Comparison of ENCODE assay signal across 8 cellular contexts in the genomic region with DNA sequence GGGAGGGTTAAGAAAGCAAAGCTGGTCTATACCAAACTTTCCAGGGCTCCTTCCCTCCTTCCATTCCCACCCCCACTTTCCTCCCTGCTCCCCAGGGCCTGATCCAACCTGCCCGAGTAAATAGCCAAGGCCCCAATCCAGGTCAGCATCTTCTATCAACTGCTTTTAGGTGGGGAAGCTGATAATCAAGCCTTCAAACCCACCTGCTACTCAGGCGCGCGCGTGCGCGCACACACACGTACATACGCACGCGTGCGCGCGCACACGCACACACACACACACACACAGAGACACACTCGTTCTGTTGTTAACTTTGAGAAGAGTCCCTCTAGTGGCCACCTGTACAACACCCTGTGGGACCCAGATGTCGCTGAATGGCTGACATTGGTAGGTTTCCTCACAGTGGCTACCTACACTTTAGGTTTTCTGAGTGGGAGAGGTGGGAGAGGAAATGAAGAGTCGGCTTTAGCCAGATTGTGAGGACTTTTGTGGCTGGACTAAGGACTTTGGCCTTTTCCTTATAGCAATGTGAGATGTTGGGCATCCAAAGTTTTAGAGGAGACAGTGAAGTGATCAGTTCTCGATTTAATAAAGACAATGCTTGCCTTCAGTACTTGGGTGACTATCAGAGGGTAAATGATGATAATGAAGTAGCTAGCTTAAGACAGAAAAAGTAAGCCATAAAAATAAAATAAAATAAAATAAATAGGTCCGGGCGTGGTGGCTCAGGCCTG. TPM values are rescaled to one million over a fixed set of nuclear protein-coding genes. Genes with fewer than 3 reads are reported as not detected.
DNase-seq lines count a peak whose midpoint lies in the region; ATAC-seq and TF ChIP-seq lines count a peak whose summit lies in the region.

No MANE protein-coding gene starts in this region.

- DNase-seq in D341Med (ENCODE audit: low spot score) (peak; percentile 72), NCI-H526 (lab: John Stamatoyannopoulos, UW) (peak; percentile 80 to 91), neural progenitor cell (ENCODE audit: low spot score) (peak; percentile 92), upper lobe of right lung (no peak)
- DNase-seq in activated CD8-positive, alpha-beta memory T cell treated with anti-CD3 and anti-CD28 coated beads, Interleukin-2, amount 50 U/mL, for 24 hours (ENCODE audit: extremely low read depth), result peak; percentile 4

- no peaks in the 10 kb centered on the region for H3K79me2 ChIP-seq in neural progenitor cell (ENCODE audit: low read depth)

- H3K27me3 ChIP-seq in neural progenitor cell, result no peaks in the 10 kb centered on the region
- no peaks in the 10 kb centered on the region for H3K27me3 ChIP-seq in upper lobe of right lung

- H4K20me1 ChIP-seq in neural progenitor cell (ENCODE audit: low read depth), result no peaks in the 10 kb centered on the region

- intact Hi-C loops in upper lobe of right lung (cut with DNase I), result no loop called here

- peaks cover 3% of the 10 kb centered on the region for H3K9me3 Mint-ChIP-seq in neural progenitor cell

- H3K4me2 ChIP-seq in neural progenitor cell, result peak overlapping the region; percentile 65

- H3K27ac Mint-ChIP-seq in neural progenitor cell, result peak overlapping the region; percentile 23

- H3K9ac ChIP-seq in neural progenitor cell, result no peak overlapping the region

- ATAC-seq in HG02642 (IDR thresholded peaks at IDR 0.05; ENCODE audit: poor library complexity, unreplicated experiment), result peak; percentile 71
- peak; percentile 91 for ATAC-seq in esophagus mucosa
- ATAC-seq in upper lobe of right lung, result peak; percentile 91
- ATAC-seq in HG02973 (IDR thresholded peaks at IDR 0.05; ENCODE audit: unreplicated experiment), result no peak

- H3K27me3 Mint-ChIP-seq in neural progenitor cell (ENCODE audit: insufficient read depth, low read depth), result peaks cover 2% of the 10 kb centered on the region

- H3K27ac ChIP-seq in neural progenitor cell, result no peak overlapping the region
- H3K27ac ChIP-seq in upper lobe of right lung, result no peak overlapping the region

- H3K36me3 Mint-ChIP-seq in neural progenitor cell, result no peaks in the 10 kb centered on the region

- TF ChIP-seq CTCF in neural progenitor cell (IDR thresholded peaks at IDR 0.05) (peak; percentile 87), upper lobe of right lung (IDR thresholded peaks at IDR 0.05) (peak; percentile 58)

- H3K4me1 Mint-ChIP-seq in neural progenitor cell, result peaks cover 6% of the 10 kb centered on the region

- no peaks in the 10 kb centered on the region for H3F3A ChIP-seq in neural progenitor cell (ENCODE audit: low read depth)

- H3K9me3 ChIP-seq in neural progenitor cell (ENCODE audit: low read depth) (no peaks in the 10 kb centered on the region), upper lobe of right lung (no peaks in the 10 kb centered on the region)

- no peaks in the 10 kb centered on the region for H3K36me3 ChIP-seq in neural progenitor cell
- no peaks in the 10 kb centered on the region for H3K36me3 ChIP-seq in upper lobe of right lung

- H3K4me3 Mint-ChIP-seq in neural progenitor cell, result peak overlapping the region; percentile 7

- no peaks in the 10 kb centered on the region for H3K4me1 ChIP-seq in neural progenitor cell
- H3K4me1 ChIP-seq in upper lobe of right lung, result no peaks in the 10 kb centered on the region

- peak overlapping the region; percentile 32 for H3K4me3 ChIP-seq in neural progenitor cell
- no peak overlapping the region for H3K4me3 ChIP-seq in upper lobe of right lung

- peak overlapping the region; percentile 98 for H2AFZ ChIP-seq in neural progenitor cell (replicated peaks)

RNA-seq across cellular contexts. Expression of a gene that starts 45.4 kb away (rescaled TPM):
- total RNA-seq in esophagus mucosa, result 2.7 TPM
- total RNA-seq in neural progenitor cell (ENCODE audit: low replicate concordance), result 11.7 and 15.6 TPM in 2 replicates
- total RNA-seq in upper lobe of right lung, result 9.3 TPM
